In the genomic region with DNA sequence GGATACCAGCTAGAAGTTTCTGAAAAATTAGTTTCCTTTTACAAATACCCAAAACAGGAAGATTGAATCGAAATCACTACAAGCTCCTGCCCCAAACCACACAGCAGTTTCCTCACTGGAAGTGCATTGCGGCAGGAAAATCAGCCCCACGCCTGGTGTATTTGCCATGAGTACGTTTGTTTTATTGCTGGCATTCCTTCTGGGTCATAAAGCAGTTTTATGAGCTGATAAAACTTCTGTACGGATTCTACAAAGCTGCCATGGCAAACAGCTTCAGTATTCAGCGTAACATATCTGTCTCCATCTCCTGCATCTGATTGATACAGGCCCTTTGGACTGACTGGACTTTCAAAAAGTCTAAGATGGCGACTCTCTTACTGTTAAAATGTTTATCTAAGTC, we compare ENCODE assay signal across 1 cellular context.
TF ChIP-seq lines count a peak whose summit lies in the region.

No MANE protein-coding gene starts in this region.

TF ChIP-seq in SK-N-SH treated with all-trans-retinoic acid at 6 μM for 48 hours, 23 proteins besides CTCF, POLR2A, EP300 and RAD21:
- TF ChIP-seq, protein P1, sequence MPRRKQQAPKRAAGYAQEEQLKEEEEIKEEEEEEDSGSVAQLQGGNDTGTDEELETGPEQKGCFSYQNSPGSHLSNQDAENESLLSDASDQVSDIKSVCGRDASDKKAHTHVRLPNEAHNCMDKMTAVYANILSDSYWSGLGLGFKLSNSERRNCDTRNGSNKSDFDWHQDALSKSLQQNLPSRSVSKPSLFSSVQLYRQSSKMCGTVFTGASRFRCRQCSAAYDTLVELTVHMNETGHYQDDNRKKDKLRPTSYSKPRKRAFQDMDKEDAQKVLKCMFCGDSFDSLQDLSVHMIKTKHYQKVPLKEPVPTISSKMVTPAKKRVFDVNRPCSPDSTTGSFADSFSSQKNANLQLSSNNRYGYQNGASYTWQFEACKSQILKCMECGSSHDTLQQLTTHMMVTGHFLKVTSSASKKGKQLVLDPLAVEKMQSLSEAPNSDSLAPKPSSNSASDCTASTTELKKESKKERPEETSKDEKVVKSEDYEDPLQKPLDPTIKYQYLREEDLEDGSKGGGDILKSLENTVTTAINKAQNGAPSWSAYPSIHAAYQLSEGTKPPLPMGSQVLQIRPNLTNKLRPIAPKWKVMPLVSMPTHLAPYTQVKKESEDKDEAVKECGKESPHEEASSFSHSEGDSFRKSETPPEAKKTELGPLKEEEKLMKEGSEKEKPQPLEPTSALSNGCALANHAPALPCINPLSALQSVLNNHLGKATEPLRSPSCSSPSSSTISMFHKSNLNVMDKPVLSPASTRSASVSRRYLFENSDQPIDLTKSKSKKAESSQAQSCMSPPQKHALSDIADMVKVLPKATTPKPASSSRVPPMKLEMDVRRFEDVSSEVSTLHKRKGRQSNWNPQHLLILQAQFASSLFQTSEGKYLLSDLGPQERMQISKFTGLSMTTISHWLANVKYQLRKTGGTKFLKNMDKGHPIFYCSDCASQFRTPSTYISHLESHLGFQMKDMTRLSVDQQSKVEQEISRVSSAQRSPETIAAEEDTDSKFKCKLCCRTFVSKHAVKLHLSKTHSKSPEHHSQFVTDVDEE (CRISPR knock-in tag; IDR thresholded peaks at IDR 0.05) = no peak
- TF ChIP-seq, protein P2, sequence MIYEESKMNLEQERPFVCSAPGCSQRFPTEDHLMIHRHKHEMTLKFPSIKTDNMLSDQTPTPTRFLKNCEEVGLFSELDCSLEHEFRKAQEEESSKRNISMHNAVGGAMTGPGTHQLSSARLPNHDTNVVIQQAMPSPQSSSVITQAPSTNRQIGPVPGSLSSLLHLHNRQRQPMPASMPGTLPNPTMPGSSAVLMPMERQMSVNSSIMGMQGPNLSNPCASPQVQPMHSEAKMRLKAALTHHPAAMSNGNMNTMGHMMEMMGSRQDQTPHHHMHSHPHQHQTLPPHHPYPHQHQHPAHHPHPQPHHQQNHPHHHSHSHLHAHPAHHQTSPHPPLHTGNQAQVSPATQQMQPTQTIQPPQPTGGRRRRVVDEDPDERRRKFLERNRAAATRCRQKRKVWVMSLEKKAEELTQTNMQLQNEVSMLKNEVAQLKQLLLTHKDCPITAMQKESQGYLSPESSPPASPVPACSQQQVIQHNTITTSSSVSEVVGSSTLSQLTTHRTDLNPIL (CRISPR knock-in tag; IDR thresholded peaks at IDR 0.05; ENCODE audit: low read depth) = no peak
- TF ChIP-seq SNAI2 (CRISPR knock-in tag; IDR thresholded peaks at IDR 0.05) (no peak), ISL1 (CRISPR knock-in tag; IDR thresholded peaks at IDR 0.05) (no peak)
